19 cellular contexts compared by ENCODE assay signal in genomic region chr4:16067515-16067914, GRCh38. TPM values are rescaled to one million over a fixed set of nuclear protein-coding genes. Genes with fewer than 3 reads are reported as not detected.
DNase-seq lines count a peak whose midpoint lies in the region; ATAC-seq, FAIRE-seq and TF ChIP-seq lines count a peak whose summit lies in the region.
"Had no signal": no experiment of that assay in that cellular context is flagged by ENCODE, and none has a peak within 500 bp of the region (broad histone marks: within the 10 kb centered on the region; RNA-seq: fewer than 3 reads in every experiment).

No MANE protein-coding gene starts in this region.

- no peak for TF ChIP-seq RAD21 in K562 (CRISPR knock-in tag; conservative IDR thresholded peaks at IDR 0.05 in 1 of 2, IDR thresholded peaks at IDR 0.05 in 1 of 2)

- ATAC-seq in K562 (no peak), GM19324 (IDR thresholded peaks at IDR 0.05; ENCODE audit: low FRiP score, unreplicated experiment) (no peak)
- ATAC-seq: esophagus mucosa had no signal

- no peak overlapping the region for H3K27ac ChIP-seq in K562 (ENCODE audit: extremely low read depth, low read depth, low read length)
- H3K27ac ChIP-seq: RWPE1 had no signal

- no peak for FAIRE-seq in K562 (lab: Jason Lieb, UNC)

- no peaks in the 10 kb centered on the region; a peak in 2 of 5 replicates for H3K4me1 ChIP-seq in K562 (replicated peaks in 1 of 2; ENCODE audit: control insufficient read depth in 2 of 2, insufficient read depth in 2 of 2, low read length in 2 of 2)

- no peaks in the 10 kb centered on the region for H3K9me3 ChIP-seq in K562 (replicated peaks; ENCODE audit: control insufficient read depth, insufficient read depth, low read depth, low read length)

- no peak overlapping the region for H3K4me3 ChIP-seq in K562

- 0 out of 2 replicates have a peak overlapping the region, but pooled peaks have one; percentile 1 for H2AFZ ChIP-seq in K562 (ENCODE audit: low read depth, low read length)

- no peaks in the 10 kb centered on the region for H3K36me3 ChIP-seq in K562 (ENCODE audit: control insufficient read depth, insufficient read depth, low read length)

- no peaks in the 10 kb centered on the region for H3K9me1 ChIP-seq in K562 (ENCODE audit: control insufficient read depth, insufficient read depth, low read length)

- CTCF ChIA-PET in K562 (lab: Yijun Ruan, JAX; ENCODE audit: low intra/inter-chr PET ratio), result no interaction called here

- DNase-seq in COLO668 (lab: John Stamatoyannopoulos, UW; ENCODE audit: unreplicated experiment), result peak; percentile 82
- peak; percentile 78 for DNase-seq in NCI-H2029 (lab: John Stamatoyannopoulos, UW)
- DNase-seq in K562 (ENCODE audit: extremely low read depth in 1 of 4, low spot score in 3 of 4), result no peak
- peak; percentile 46 for DNase-seq in middle frontal gyrus (ENCODE audit: extremely low spot score, low spot score)
- no peak for DNase-seq in NCI-H1417 (lab: John Stamatoyannopoulos, UW)
- no peak for DNase-seq in cortex of kidney (lab: John Stamatoyannopoulos, UW)
- no peak for DNase-seq in stimulated activated naive CD4-positive, alpha-beta T cell treated with Interleukin-2 at 50 U/mL for 16 hours (lab: John Stamatoyannopoulos, UW)
- DNase-seq: activated naive CD4-positive, alpha-beta T cell treated with Interleukin-2 at 50 U/mL for 16 hours; AML-193; central memory CD4-positive, alpha-beta T cell; HCEC 1CT; NCI-H1048; NCI-H526; retina; stimulated activated CD4-positive, alpha-beta T cell treated with anti-CD3 and anti-CD28 coated beads, Interleukin-4, amount 100 ng/mL, for 24 hours; stimulated activated naive CD4-positive, alpha-beta T cell had no signal

- no peak for TF ChIP-seq CTCF in K562 (IDR thresholded peaks at IDR 0.05 in 2 of 3, conservative IDR thresholded peaks at IDR 0.05 in 1 of 3; ENCODE audit: insufficient read depth in 2 of 3, low read depth in 1 of 3, low read length in 3 of 3)

- no peak for TF ChIP-seq EP300 in K562 (IDR thresholded peaks at IDR 0.05; ENCODE audit: low read length)

- WGBS in K562 (ENCODE audit: insufficient coverage, low coverage, missing lambda C conversion rate), result 2% methylated on average over 11 of the region's 12 CpGs

- TF ChIP-seq POLR2A in K562 (conservative IDR thresholded peaks at IDR 0.05), result no peak

- intact Hi-C loops in K562 (cut with micrococcal nuclease), result no loop called here

- in situ Hi-C loops in K562 (cut with MboI), result no loop called here

- no peaks in the 10 kb centered on the region for H3K79me2 ChIP-seq in K562 (ENCODE audit: control insufficient read depth, insufficient read depth, low read length)

- no peak overlapping the region for H3K9ac ChIP-seq in K562 (ENCODE audit: insufficient read depth in 1 of 2, low read depth in 2 of 2, low read length in 2 of 2)

- no peak overlapping the region for H3K4me2 ChIP-seq in K562 (ENCODE audit: insufficient read depth, low read length)

- peaks cover 0 to 29% of the 10 kb centered on the region in 2 experiments; a peak in 2 of 5 replicates for H3K27me3 ChIP-seq in K562 (ENCODE audit: control insufficient read depth in 2 of 2, insufficient read depth in 2 of 2, low read length in 2 of 2)

- no TSS peak for BruUV-seq in K562 (replicated peaks; lab: Mats Ljungman, UMichigan)

- POLR2A ChIA-PET in K562 (lab: Yijun Ruan, JAX), result no interaction called here

- H4K20me1 ChIP-seq in K562 (replicated peaks; ENCODE audit: control insufficient read depth, insufficient read depth, low read length), result no peaks in the 10 kb centered on the region

TF ChIP-seq in K562, 482 proteins besides CTCF, POLR2A, EP300 and RAD21:
- peak; percentile 16; the same call in 1 of the 2 replicates for TF ChIP-seq NFIC (IDR thresholded peaks at IDR 0.05)
- TF ChIP-seq, protein P1, sequence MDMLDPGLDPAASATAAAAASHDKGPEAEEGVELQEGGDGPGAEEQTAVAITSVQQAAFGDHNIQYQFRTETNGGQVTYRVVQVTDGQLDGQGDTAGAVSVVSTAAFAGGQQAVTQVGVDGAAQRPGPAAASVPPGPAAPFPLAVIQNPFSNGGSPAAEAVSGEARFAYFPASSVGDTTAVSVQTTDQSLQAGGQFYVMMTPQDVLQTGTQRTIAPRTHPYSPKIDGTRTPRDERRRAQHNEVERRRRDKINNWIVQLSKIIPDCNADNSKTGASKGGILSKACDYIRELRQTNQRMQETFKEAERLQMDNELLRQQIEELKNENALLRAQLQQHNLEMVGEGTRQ (CRISPR knock-in tag; IDR thresholded peaks at IDR 0.05), result peak; percentile 55
- no peak for TF ChIP-seq TOE1 (IDR thresholded peaks at IDR 0.05; ENCODE audit: borderline replicate concordance)
- no peak for TF ChIP-seq TOE1 (CRISPR knock-in tag; IDR thresholded peaks at IDR 0.05; ENCODE audit: borderline replicate concordance, low read depth)

RNA-seq across cellular contexts. Expression of gene PROM1, which starts 16.3 kb away (rescaled TPM):
- total RNA-seq in K562 (2011; cell fraction: chromatin; rRNA removed; ENCODE audit: low replicate concordance), result not detected in 2 replicates
- total RNA-seq in K562 (2011; cell fraction: nucleolus; rRNA removed), result not detected in 2 replicates
- total RNA-seq in K562 (2011; cell fraction: nucleoplasm; rRNA removed), result not detected in 2 replicates
- not detected in 2 replicates for total RNA-seq in K562 (2014; rRNA removed)
- not detected in 2 replicates for total RNA-seq in K562 (2014; rRNA removed; fragmentation: Illumina TruSeq; extraction: Trizol)
- total RNA-seq in K562 (2015; rRNA removed; fragmentation: Illumina TruSeq; extraction: Trizol), result not detected in 2 replicates
- total RNA-seq in K562 (2021), result 0.45 TPM in 1 of 2 replicates, not detected in the other
- not detected in 2 replicates for polyA plus RNA-seq in K562 (2011; rRNA removed)
- polyA plus RNA-seq in K562 (2011; cell fraction: cytosol; rRNA removed), result not detected in 2 replicates
- polyA plus RNA-seq in K562 (2011; cell fraction: nucleus; rRNA removed), result 0.14 TPM in 1 of 2 replicates, not detected in the other
- polyA plus RNA-seq in K562 (2012), result 0.04 and 0.07 TPM in 2 replicates
- not detected in 2 replicates for polyA plus RNA-seq in K562 (2014; fragmentation: Illumina TruSeq; extraction: Trizol)
- not detected for polyA plus RNA-seq in K562 (2014; fragmentation: Nextera tagmentation; extraction: Ambion mirVana)
- 0.05 TPM in 1 of 2 replicates, not detected in the other for polyA plus RNA-seq in K562 (2014; rRNA removed)
- polyA minus RNA-seq in K562 (2011; rRNA and poly(A)+ RNA removed), result not detected in 2 replicates
- polyA minus RNA-seq in K562 (2011; cell fraction: cytosol; rRNA and poly(A)+ RNA removed), result not detected in 2 replicates
- not detected in 2 replicates for polyA minus RNA-seq in K562 (2011; cell fraction: nucleus; rRNA and poly(A)+ RNA removed)

Comparison
In these comparisons a context has a peak if more than half of its experiments do, and no peak if none do; other contexts are left out.
1. DNase-seq: peak in COLO668 (single experiment), NCI-H2029 (single experiment) and middle frontal gyrus (single experiment); none in K562 (0 of 4), NCI-H1417 (0 of 3), cortex of kidney (single experiment) and stimulated activated naive CD4-positive, alpha-beta T cell treated with Interleukin-2 at 50 U/mL for 16 hours (single experiment).